ENCODE assay signal across 19 cellular contexts in genomic region chr12:2101359-2101758, GRCh38. TPM values are rescaled to one million over a fixed set of nuclear protein-coding genes. Genes with fewer than 3 reads are reported as not detected.
A peak's percentile ranks its signal among the peaks of the same experiment; 100 is the strongest.
DNase-seq lines count a peak whose midpoint lies in the region; ATAC-seq and TF ChIP-seq lines count a peak whose summit lies in the region.
"Had no signal": no experiment of that assay in that cellular context is flagged by ENCODE, and none has a peak within 500 bp of the region (broad histone marks: within the 10 kb centered on the region; RNA-seq: fewer than 3 reads in every experiment).

No MANE protein-coding gene starts in this region.

- no peak overlapping the region for H2AFZ ChIP-seq in GM23248

- H3K4me3 Mint-ChIP-seq in endodermal cell = no peak overlapping the region
- H3K4me3 Mint-ChIP-seq: CD8-positive, alpha-beta T cell had no signal

- DNase-seq in GM23248 (no peak), endodermal cell (peak; percentile 38), right cardiac atrium (no peak), NCI-H1092 treated with DMSO at 0.1 percent for 48 hours (lab: John Stamatoyannopoulos, UW) (no peak), epidermal melanocyte (ENCODE audit: insufficient read length, low spot score) (no peak)
- DNase-seq: CD8-positive, alpha-beta T cell; MV-4-11; NCI-H1417 treated with DMSO at 0.1 percent for 48 hours; NCI-H2029; NCI-H2171; NCI-H82; Peyer's patch; SHP77 had no signal

- H3K9me2 ChIP-seq in GM23248 (ENCODE audit: insufficient read depth) = no peaks in the 10 kb centered on the region

- H3K27me3 Mint-ChIP-seq in endodermal cell (ENCODE audit: insufficient read depth) = no peaks in the 10 kb centered on the region

- in situ Hi-C loops in GM23248 (cut with MboI) = no loop called here

- no peak overlapping the region for H3K9ac ChIP-seq in GM23248
- H3K9ac ChIP-seq in endodermal cell (ENCODE audit: extremely low read depth, low read length, poor library complexity, severe bottlenecking) = no peak overlapping the region
- H3K9ac ChIP-seq in stomach smooth muscle (ENCODE audit: low read length in 2 of 2) = no peak overlapping the region
- H3K9ac ChIP-seq: BLaER1 had no signal

- H3K79me2 ChIP-seq in GM23248 (ENCODE audit: insufficient read depth) = peaks cover 91% of the 10 kb centered on the region

- H3K9me3 Mint-ChIP-seq in endodermal cell = peaks cover 5% of the 10 kb centered on the region
- H3K9me3 Mint-ChIP-seq: CD8-positive, alpha-beta T cell had no signal

- intact Hi-C loops in right cardiac atrium (cut with DNase I) = no loop called here

- no peaks in the 10 kb centered on the region for H3K9me3 ChIP-seq in GM23248 (ENCODE audit: low read depth)
- no peaks in the 10 kb centered on the region for H3K9me3 ChIP-seq in endodermal cell (ENCODE audit: control insufficient read depth, low read length)
- no peaks in the 10 kb centered on the region for H3K9me3 ChIP-seq in right cardiac atrium (ENCODE audit: control insufficient read depth, low read length)
- no peaks in the 10 kb centered on the region for H3K9me3 ChIP-seq in stomach smooth muscle (ENCODE audit: control insufficient read depth in 2 of 2, low read length in 2 of 2)
- H3K9me3 ChIP-seq: HAP-1, Peyer's patch had no signal

- H3K4me1 Mint-ChIP-seq in endodermal cell = no peaks in the 10 kb centered on the region

- H3K36me3 ChIP-seq in GM23248 (ENCODE audit: low read depth) = no peaks in the 10 kb centered on the region
- no peaks in the 10 kb centered on the region for H3K36me3 ChIP-seq in endodermal cell (ENCODE audit: control insufficient read depth, insufficient read depth, low read length)
- H3K36me3 ChIP-seq in stomach smooth muscle (ENCODE audit: control insufficient read depth in 2 of 2, insufficient read depth in 2 of 2, low read length in 2 of 2) = no peaks in the 10 kb centered on the region
- H3K36me3 ChIP-seq: BLaER1, HAP-1, Peyer's patch had no signal

- ATAC-seq in right cardiac atrium (peak; percentile 26 to 38), HG03159 (IDR thresholded peaks at IDR 0.05; ENCODE audit: unreplicated experiment) (no peak), GM21786 (IDR thresholded peaks at IDR 0.05; ENCODE audit: unreplicated experiment) (no peak)
- ATAC-seq: CD8-positive, alpha-beta T cell had no signal

- peaks cover 20% of the 10 kb centered on the region; the same call in 1 of the 2 replicates for H3F3A ChIP-seq in GM23248 (ENCODE audit: insufficient read depth)

- no peak for TF ChIP-seq CTCF in endodermal cell (conservative IDR thresholded peaks at IDR 0.05)

- H3K4me1 ChIP-seq in GM23248 (ENCODE audit: insufficient read depth) (no peaks in the 10 kb centered on the region; the same call in none of the 2 replicates), endodermal cell (ENCODE audit: control insufficient read depth, insufficient read depth, low read length) (no peaks in the 10 kb centered on the region), right cardiac atrium (ENCODE audit: control insufficient read depth, insufficient read depth, low read length) (peaks cover 4% of the 10 kb centered on the region), stomach smooth muscle (ENCODE audit: control insufficient read depth, insufficient read depth, low read length) (peaks cover 37% of the 10 kb centered on the region)
- H3K4me1 ChIP-seq: BLaER1, Peyer's patch had no signal

- H3K27ac Mint-ChIP-seq in endodermal cell = no peak overlapping the region
- H3K27ac Mint-ChIP-seq: CD8-positive, alpha-beta T cell had no signal

- 0 out of 2 replicates have a peak, but pooled peaks cover 12% of the 10 kb centered on the region for H4K20me1 ChIP-seq in GM23248 (ENCODE audit: insufficient read depth)
- H4K20me1 ChIP-seq: BLaER1 had no signal

- H3K27ac ChIP-seq in GM23248 = peak overlapping the region; percentile 24; the same call in 1 of the 2 replicates
- H3K27ac ChIP-seq in endodermal cell (ENCODE audit: low read depth, low read length) = no peak overlapping the region
- no peak overlapping the region for H3K27ac ChIP-seq in right cardiac atrium (ENCODE audit: low read length)
- peak overlapping the region; percentile 64 for H3K27ac ChIP-seq in stomach smooth muscle (ENCODE audit: low read length)
- H3K27ac ChIP-seq: BLaER1, HL-60, Peyer's patch had no signal

- no peak overlapping the region for H3K4me3 ChIP-seq in GM23248
- H3K4me3 ChIP-seq in endodermal cell (ENCODE audit: low read length) = no peak overlapping the region
- no peak overlapping the region for H3K4me3 ChIP-seq in right cardiac atrium (ENCODE audit: low read length)
- H3K4me3 ChIP-seq in stomach smooth muscle (ENCODE audit: low read length in 2 of 2) = no peak overlapping the region
- H3K4me3 ChIP-seq: BLaER1, HAP-1, Peyer's patch had no signal

- 91 to 94% methylated on average over 16 of the region's 16 CpGs for WGBS in GM23248 (ENCODE audit: low coverage in 1 of 2, low lambda C conversion rate in 2 of 2, missing lambda C conversion rate in 2 of 2), 2 experiments
- 88 to 91% methylated on average over 6 to 16 of the region's 16 CpGs for WGBS in endodermal cell (ENCODE audit: insufficient coverage in 1 of 2, insufficient read length in 1 of 2), 2 experiments
- 87% methylated on average over 16 of the region's 16 CpGs for WGBS in right cardiac atrium

- H3K27me3 ChIP-seq in GM23248 (replicated peaks; ENCODE audit: insufficient read depth) (no peaks in the 10 kb centered on the region), endodermal cell (ENCODE audit: control insufficient read depth, insufficient read depth, low read length, poor library complexity, severe bottlenecking) (no peaks in the 10 kb centered on the region), right cardiac atrium (ENCODE audit: control insufficient read depth, insufficient read depth) (no peaks in the 10 kb centered on the region), stomach smooth muscle (ENCODE audit: control insufficient read depth in 1 of 2, insufficient read depth in 2 of 2, low read length in 2 of 2) (no peaks in the 10 kb centered on the region)
- H3K27me3 ChIP-seq: BLaER1, Peyer's patch had no signal

- H3K4me2 ChIP-seq in GM23248 (ENCODE audit: unreplicated experiment) = no peak overlapping the region
- H3K4me2 ChIP-seq: BLaER1 had no signal

- no peaks in the 10 kb centered on the region for H3K36me3 Mint-ChIP-seq in endodermal cell (ENCODE audit: low read depth)
- H3K36me3 Mint-ChIP-seq: CD8-positive, alpha-beta T cell had no signal

RNA-seq across cellular contexts. Expression of gene CACNA1C, which starts 48.6 kb away (rescaled TPM):
- 8.6 and 11.5 TPM in 2 replicates for total RNA-seq in GM23248 (2014; rRNA removed; shearing (Covaris generic))
- 2.5 and 4.9 TPM in 2 replicates for polyA plus RNA-seq in GM23248 (2016; fragmentation: Nextera tagmentation; extraction: Ambion mirVana)
- 1 to 10 TPM in 1 of 2 donors, under 1 TPM in 1; 0.86 to 6.3 TPM for total RNA-seq in endodermal cell
- 1.3 TPM for polyA plus RNA-seq in endodermal cell (2013, experiment 1 of 2)
- 2.6 TPM for polyA plus RNA-seq in endodermal cell (2013, experiment 2 of 2)
- total RNA-seq in right cardiac atrium = 100 to 1,000 TPM; 111 to 163 (median 124) TPM
- 34.6 TPM for polyA plus RNA-seq in right cardiac atrium

Comparison
In these comparisons a context has a peak if more than half of its experiments do, and no peak if none do; other contexts are left out.
1. H3K27ac ChIP-seq: peak in GM23248 (single experiment) and stomach smooth muscle (single experiment); none in endodermal cell (single experiment) and right cardiac atrium (single experiment).
2. ATAC-seq: peak in right cardiac atrium (2 of 2); none in HG03159 (single experiment) and GM21786 (single experiment).